ENCODE assay signal across 15 cellular contexts in genomic region chr3:139295040-139295439, GRCh38.
"Had no signal": no experiment of that assay in that cellular context is flagged by ENCODE, and none has a peak within 500 bp of the region (broad histone marks: within the 10 kb centered on the region; RNA-seq: fewer than 3 reads in every experiment).

No MANE protein-coding gene starts in this region.

- H3K27me3 Mint-ChIP-seq: T-cell had no signal

- H3K27ac ChIP-seq: ascending aorta, breast epithelium, psoas muscle, right lobe of liver, thoracic aorta had no signal

- ATAC-seq: activated T-helper 17 cell treated with anti-CD3 and anti-CD28 coated beads, Interleukin-2, amount 50 U/mL, for 72 hours; left lobe of liver; psoas muscle; right lobe of liver; stimulated activated naive CD8-positive, alpha-beta T cell treated with anti-CD3 and anti-CD28 coated beads, Interleukin-15, amount 100 ng/mL, for 72 hours; T-cell had no signal

- H3K4me1 Mint-ChIP-seq: activated T-helper 17 cell treated with anti-CD3 and anti-CD28 coated beads, Interleukin-2, amount 50 U/mL, for 72 hours; stimulated activated naive CD8-positive, alpha-beta T cell treated with anti-CD3 and anti-CD28 coated beads, Interleukin-15, amount 100 ng/mL, for 72 hours; T-cell had no signal

- H3K27me3 ChIP-seq: ascending aorta, breast epithelium, right lobe of liver had no signal

- H3K4me3 Mint-ChIP-seq: activated T-helper 17 cell treated with anti-CD3 and anti-CD28 coated beads, Interleukin-2, amount 50 U/mL, for 72 hours; endodermal cell; natural killer cell treated with Interleukin-12 subunit alpha and Interleukin-12 subunit beta and Interleukin-15 and Interleukin-18, amount 100 ng/mL, for 72 hours; stimulated activated naive CD8-positive, alpha-beta T cell treated with anti-CD3 and anti-CD28 coated beads, Interleukin-15, amount 100 ng/mL, for 72 hours; T-cell had no signal

- H3K27ac Mint-ChIP-seq: activated T-helper 17 cell treated with anti-CD3 and anti-CD28 coated beads, Interleukin-2, amount 50 U/mL, for 72 hours; endodermal cell; natural killer cell treated with Interleukin-12 subunit alpha and Interleukin-12 subunit beta and Interleukin-15 and Interleukin-18, amount 100 ng/mL, for 72 hours; stimulated activated naive CD8-positive, alpha-beta T cell treated with anti-CD3 and anti-CD28 coated beads, Interleukin-15, amount 100 ng/mL, for 72 hours; T-cell had no signal

- H3K9me3 Mint-ChIP-seq: activated T-helper 17 cell treated with anti-CD3 and anti-CD28 coated beads, Interleukin-2, amount 50 U/mL, for 72 hours; natural killer cell treated with Interleukin-12 subunit alpha and Interleukin-12 subunit beta and Interleukin-15 and Interleukin-18, amount 100 ng/mL, for 72 hours; stimulated activated naive CD8-positive, alpha-beta T cell treated with anti-CD3 and anti-CD28 coated beads, Interleukin-15, amount 100 ng/mL, for 72 hours; T-cell had no signal

- H3K4me3 ChIP-seq: ascending aorta, breast epithelium, psoas muscle, right lobe of liver, thoracic aorta had no signal

- DNase-seq: activated CD4-positive, CD25-positive, alpha-beta regulatory T cell treated with anti-CD3 and anti-CD28 coated beads, Interleukin-2, amount 50 U/mL, for 72 hours; activated naive CD4-positive, alpha-beta T cell treated with Interleukin-2 at 50 U/mL for 16 hours; activated T-cell treated with anti-CD3 and anti-CD28 coated beads for 4 hours; dermis blood vessel endothelial cell; endodermal cell; right lobe of liver; stimulated activated naive CD8-positive, alpha-beta T cell treated with anti-CD3 and anti-CD28 coated beads, Interleukin-15, amount 100 ng/mL, for 72 hours; T-cell had no signal

- H3K36me3 Mint-ChIP-seq: natural killer cell treated with Interleukin-12 subunit alpha and Interleukin-12 subunit beta and Interleukin-15 and Interleukin-18, amount 100 ng/mL, for 72 hours; T-cell had no signal
